19 cellular contexts compared by ENCODE assay signal in genomic region chr5:151110992-151111391, GRCh38. TPM values are rescaled to one million over a fixed set of nuclear protein-coding genes. Genes with fewer than 3 reads are reported as not detected.
A peak's percentile ranks its signal among the peaks of the same experiment; 100 is the strongest.
DNase-seq lines count a peak whose midpoint lies in the region; ATAC-seq and TF ChIP-seq lines count a peak whose summit lies in the region.
"Had no signal": no experiment of that assay in that cellular context is flagged by ENCODE, and none has a peak within 500 bp of the region (broad histone marks: within the 10 kb centered on the region; RNA-seq: fewer than 3 reads in every experiment).

No MANE protein-coding gene starts in this region.

- peaks cover 9% of the 10 kb centered on the region for H3K4me1 Mint-ChIP-seq in activated naive CD8-positive, alpha-beta T cell (ENCODE audit: low read depth)
- peaks cover 9% of the 10 kb centered on the region for H3K4me1 Mint-ChIP-seq in activated naive CD8-positive, alpha-beta T cell treated with anti-CD3 and anti-CD28 coated beads, Interleukin-2, amount 50 U/mL, for 24 hours
- H3K4me1 Mint-ChIP-seq in activated B cell treated with CpG ODN at 0.5 μM for 24 hours, result peaks cover 36% of the 10 kb centered on the region

- H3K27ac Mint-ChIP-seq in activated naive CD8-positive, alpha-beta T cell, result peak overlapping the region; percentile 46
- H3K27ac Mint-ChIP-seq in activated naive CD8-positive, alpha-beta T cell treated with anti-CD3 and anti-CD28 coated beads, Interleukin-2, amount 50 U/mL, for 24 hours, result no peak overlapping the region
- peak overlapping the region; percentile 20 for H3K27ac Mint-ChIP-seq in activated B cell treated with CpG ODN at 0.5 μM for 24 hours

- POLR2A ChIA-PET in activated B cell treated with CpG ODN at 0.5 μM for 24 hours (lab: Charles Lee) (interaction anchor here (0.6 to 2.7 kb wide), 8 partner anchors 14 to 142 kb away, joined by 4 to 9 read pairs (median 5); partner anchors contain the start of genes GM2A and TNIP1), PC-3 (lab: Charles Lee; ENCODE audit: unreplicated experiment) (no interaction called here)

- 0 out of 2 replicates have a peak, but pooled peaks cover 1% of the 10 kb centered on the region for H4K20me1 ChIP-seq in PC-3 (ENCODE audit: low read length)

- TF ChIP-seq CTCF in activated B cell treated with CpG ODN at 0.5 μM for 24 hours (IDR thresholded peaks at IDR 0.05) (no peak), PC-3 (conservative IDR thresholded peaks at IDR 0.05; ENCODE audit: low read depth, low read length) (no peak)

- no peak overlapping the region for H3K4me3 Mint-ChIP-seq in activated naive CD8-positive, alpha-beta T cell
- H3K4me3 Mint-ChIP-seq in activated naive CD8-positive, alpha-beta T cell treated with anti-CD3 and anti-CD28 coated beads, Interleukin-2, amount 50 U/mL, for 24 hours, result no peak overlapping the region
- H3K4me3 Mint-ChIP-seq in activated B cell treated with CpG ODN at 0.5 μM for 24 hours, result peak overlapping the region; percentile 38
- H3K4me3 Mint-ChIP-seq: activated naive CD4-positive, alpha-beta T cell treated with anti-CD3 and anti-CD28 coated beads, Interleukin-2, amount 50 U/mL, for 24 hours; natural killer cell treated with Interleukin-12 subunit alpha and Interleukin-12 subunit beta and Interleukin-15 and Interleukin-18, amount 100 ng/mL, for 72 hours had no signal

- H3K9ac ChIP-seq in skeletal muscle tissue (ENCODE audit: low read depth in 1 of 3, low read length in 3 of 3), result peak overlapping the region in 2 of 3 donors; percentile 62 to 65
- no peak overlapping the region for H3K9ac ChIP-seq in PC-3 (ENCODE audit: low read length)

- H2AFZ ChIP-seq in PC-3 (ENCODE audit: low read length), result no peak overlapping the region
- H2AFZ ChIP-seq: hepatocyte had no signal

- no peaks in the 10 kb centered on the region for H3F3A ChIP-seq in PC-3 (ENCODE audit: low read length, unreplicated experiment)

- H3K4me2 ChIP-seq in PC-3 (ENCODE audit: low read length), result no peak overlapping the region
- H3K4me2 ChIP-seq: hepatocyte had no signal

- no peaks in the 10 kb centered on the region for H3K79me2 ChIP-seq in PC-3 (ENCODE audit: low read length)
- H3K79me2 ChIP-seq: hepatocyte had no signal

- no TSS peak for BruUV-seq in PC-3 (replicated peaks; lab: Mats Ljungman, UMichigan)

- H3K4me3 ChIP-seq in skeletal muscle tissue (ENCODE audit: low read length in 3 of 3) (peak overlapping the region in 1 of 3 donors; percentile 11), PC-3 (ENCODE audit: low read length) (no peak overlapping the region)
- H3K4me3 ChIP-seq: hepatocyte, upper lobe of left lung had no signal

- H3K9me3 ChIP-seq in skeletal muscle tissue (ENCODE audit: control insufficient read depth in 3 of 3, low read length in 3 of 3) (no peaks in the 10 kb centered on the region), PC-3 (ENCODE audit: low read length) (no peaks in the 10 kb centered on the region)
- H3K9me3 ChIP-seq: upper lobe of left lung had no signal

- intact Hi-C loops in activated B cell treated with CpG ODN at 0.5 μM for 24 hours (cut with micrococcal nuclease), result loop anchor here (1.0 kb wide), 2 partner anchors 13 to 52 kb away; no protein-coding TSS in a partner anchor
- intact Hi-C loops in PC-3 (cut with micrococcal nuclease), result no loop called here

- no peaks in the 10 kb centered on the region for H3K27me3 ChIP-seq in skeletal muscle tissue (ENCODE audit: control insufficient read depth in 3 of 3, insufficient read depth in 3 of 3, low read length in 3 of 3)
- no peaks in the 10 kb centered on the region for H3K27me3 ChIP-seq in PC-3 (ENCODE audit: low read length)
- H3K27me3 ChIP-seq: hepatocyte, upper lobe of left lung had no signal

- no peak for DNase-seq in activated naive CD8-positive, alpha-beta T cell treated with anti-CD3 and anti-CD28 coated beads, Interleukin-2, amount 50 U/mL, for 24 hours
- no peak for DNase-seq in activated B cell treated with CpG ODN at 0.5 μM for 24 hours
- DNase-seq in PC-3, result no peak
- DNase-seq in NCI-H1694 (lab: John Stamatoyannopoulos, UW), result no peak
- DNase-seq: activated CD4-positive, alpha-beta T cell treated with anti-CD3 and anti-CD28 coated beads, Interleukin-2, amount 50 U/mL, for 48 hours; activated T-cell treated with anti-CD3 and anti-CD28 coated beads, Interleukin-2, amount 50 U/mL, for 48 hours; C1 segment of cervical spinal cord; mesendoderm; NCI-H1930; NCI-H345; stimulated activated naive CD8-positive, alpha-beta T cell treated with anti-CD3 and anti-CD28 coated beads, Interleukin-15, Interleukin-2, amounts not matched to agents 100 U/mL and 50 U/mL, for 24 hours; upper lobe of left lung had no signal

- no peaks in the 10 kb centered on the region for H3K27me3 Mint-ChIP-seq in activated naive CD8-positive, alpha-beta T cell
- no peaks in the 10 kb centered on the region for H3K27me3 Mint-ChIP-seq in activated naive CD8-positive, alpha-beta T cell treated with anti-CD3 and anti-CD28 coated beads, Interleukin-2, amount 50 U/mL, for 24 hours
- no peaks in the 10 kb centered on the region for H3K27me3 Mint-ChIP-seq in activated B cell treated with CpG ODN at 0.5 μM for 24 hours
- H3K27me3 Mint-ChIP-seq: activated naive CD4-positive, alpha-beta T cell treated with anti-CD3 and anti-CD28 coated beads, Interleukin-2, amount 50 U/mL, for 24 hours; natural killer cell treated with Interleukin-12 subunit alpha and Interleukin-12 subunit beta and Interleukin-15 and Interleukin-18, amount 100 ng/mL, for 72 hours had no signal

- no peak for ATAC-seq in activated naive CD8-positive, alpha-beta T cell treated with anti-CD3 and anti-CD28 coated beads, Interleukin-2, amount 50 U/mL, for 24 hours
- ATAC-seq in GM21717 (IDR thresholded peaks at IDR 0.05; ENCODE audit: unreplicated experiment), result peak; percentile 32
- ATAC-seq in activated B cell treated with CpG ODN at 0.5 μM for 24 hours (ENCODE audit: low read depth), result peak; percentile 51
- no peak for ATAC-seq in PC-3
- no peak for ATAC-seq in HG03432 (IDR thresholded peaks at IDR 0.05; ENCODE audit: unreplicated experiment)
- ATAC-seq: natural killer cell treated with Interleukin-12 subunit alpha and Interleukin-12 subunit beta and Interleukin-15 and Interleukin-18, amount 100 ng/mL, for 72 hours; stimulated activated naive CD8-positive, alpha-beta T cell treated with anti-CD3 and anti-CD28 coated beads, Interleukin-15, Interleukin-2, amounts not matched to agents 100 U/mL and 50 U/mL, for 24 hours had no signal

- peaks cover 5% of the 10 kb centered on the region for H3K36me3 Mint-ChIP-seq in activated naive CD8-positive, alpha-beta T cell
- H3K36me3 Mint-ChIP-seq in activated naive CD8-positive, alpha-beta T cell treated with anti-CD3 and anti-CD28 coated beads, Interleukin-2, amount 50 U/mL, for 24 hours (ENCODE audit: low read depth), result peaks cover 57% of the 10 kb centered on the region
- peaks cover 81% of the 10 kb centered on the region for H3K36me3 Mint-ChIP-seq in activated B cell treated with CpG ODN at 0.5 μM for 24 hours (ENCODE audit: low read depth)

- H3K27ac ChIP-seq in skeletal muscle tissue (ENCODE audit: low read depth, low read length) (peak overlapping the region; percentile 71), PC-3 (ENCODE audit: low read length) (no peak overlapping the region)
- H3K27ac ChIP-seq: hepatocyte, upper lobe of left lung had no signal

- H3K36me3 ChIP-seq in skeletal muscle tissue (ENCODE audit: control insufficient read depth in 3 of 3, insufficient read depth in 3 of 3, low read length in 3 of 3), result peaks cover 37 to 51% (median 48%) of the 10 kb centered on the region in 3 donors
- peaks cover 14% of the 10 kb centered on the region; the same call in 1 of the 2 replicates for H3K36me3 ChIP-seq in PC-3 (ENCODE audit: low read depth, low read length)

- H3K4me1 ChIP-seq in skeletal muscle tissue (ENCODE audit: control insufficient read depth in 3 of 3, insufficient read depth in 3 of 3, low read length in 3 of 3), result peaks cover 37 to 49% (median 45%) of the 10 kb centered on the region in 3 donors
- no peaks in the 10 kb centered on the region for H3K4me1 ChIP-seq in PC-3 (ENCODE audit: insufficient read depth, low read length)

- no peaks in the 10 kb centered on the region for H3K9me2 ChIP-seq in PC-3 (replicated peaks; ENCODE audit: low read length)

- CTCF ChIA-PET in activated B cell treated with CpG ODN at 0.5 μM for 24 hours (lab: Charles Lee) (interaction anchor here (0.6 to 16.6 kb wide), 6 partner anchors 9 to 311 kb away, joined by 3 to 625 read pairs (median 4); no protein-coding TSS in a partner anchor), PC-3 (lab: Charles Lee) (no interaction called here)

- H3K9me3 Mint-ChIP-seq in activated naive CD8-positive, alpha-beta T cell (ENCODE audit: low read depth), result no peaks in the 10 kb centered on the region
- no peaks in the 10 kb centered on the region for H3K9me3 Mint-ChIP-seq in activated naive CD8-positive, alpha-beta T cell treated with anti-CD3 and anti-CD28 coated beads, Interleukin-2, amount 50 U/mL, for 24 hours
- no peaks in the 10 kb centered on the region for H3K9me3 Mint-ChIP-seq in activated B cell treated with CpG ODN at 0.5 μM for 24 hours
- H3K9me3 Mint-ChIP-seq: activated naive CD4-positive, alpha-beta T cell treated with anti-CD3 and anti-CD28 coated beads, Interleukin-2, amount 50 U/mL, for 24 hours; natural killer cell treated with Interleukin-12 subunit alpha and Interleukin-12 subunit beta and Interleukin-15 and Interleukin-18, amount 100 ng/mL, for 72 hours had no signal

RNA-seq across cellular contexts. Expression of gene TNIP1, which starts 30.2 kb away (rescaled TPM):
- total RNA-seq in activated B cell treated with CpG ODN at 0.5 μM for 24 hours, result 506 and 512 TPM in 2 replicates
- 42.8 TPM for total RNA-seq in skeletal muscle tissue
- 90.0 and 139 TPM in 2 replicates for total RNA-seq in PC-3 (2014; rRNA removed)

RNA-seq across cellular contexts. Expression of gene ANXA6, which starts 46.6 kb away (rescaled TPM):
- total RNA-seq in activated B cell treated with CpG ODN at 0.5 μM for 24 hours, result 367 and 379 TPM in 2 replicates
- 361 TPM for total RNA-seq in skeletal muscle tissue
- total RNA-seq in PC-3 (2014; rRNA removed), result 122 and 131 TPM in 2 replicates

Comparison
In these comparisons a context has a peak if more than half of its experiments do, and no peak if none do; other contexts are left out.
1. ATAC-seq: peak in GM21717 (single experiment) and activated B cell treated with CpG ODN at 0.5 μM for 24 hours (single experiment); none in activated naive CD8-positive, alpha-beta T cell treated with anti-CD3 and anti-CD28 coated beads, Interleukin-2, amount 50 U/mL, for 24 hours (single experiment), PC-3 (single experiment) and HG03432 (single experiment).